ENCODE assay signal across 8 cellular contexts in the genomic region with DNA sequence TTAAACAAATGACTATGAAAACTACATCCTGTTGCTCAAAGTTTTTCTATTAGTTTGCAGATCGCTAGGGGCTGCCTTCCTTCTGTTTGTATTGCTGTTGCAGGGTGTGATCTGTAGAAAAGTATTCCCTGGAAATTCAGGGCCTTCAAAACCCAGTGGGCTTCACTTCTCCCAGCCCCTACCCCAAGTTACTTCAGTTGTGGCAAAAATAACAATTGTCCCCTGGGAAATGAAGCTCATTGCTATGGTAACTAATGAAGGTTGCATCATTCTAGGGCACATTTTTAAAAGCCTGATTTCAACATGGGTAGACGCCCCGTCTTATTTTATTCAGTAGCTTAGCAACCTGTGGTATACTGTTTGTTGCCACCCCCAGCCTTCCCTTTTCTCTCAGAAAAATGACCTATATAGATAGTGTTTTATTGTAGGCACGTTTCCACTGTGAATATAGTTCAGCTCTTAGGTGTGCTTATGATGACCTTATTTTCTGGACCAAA.
A peak's percentile ranks its signal among the peaks of the same experiment; 100 is the strongest.
DNase-seq lines count a peak whose midpoint lies in the region; ATAC-seq and TF ChIP-seq lines count a peak whose summit lies in the region.

No MANE protein-coding gene starts in this region.

- H3K36me3 ChIP-seq in DND-41 (ENCODE audit: insufficient read depth, low read length) = no peaks in the 10 kb centered on the region

- H4K20me1 ChIP-seq in DND-41 (ENCODE audit: insufficient read depth, low read length) = no peaks in the 10 kb centered on the region

- peaks cover 38% of the 10 kb centered on the region for H3K4me1 Mint-ChIP-seq in activated CD4-positive, alpha-beta memory T cell treated with anti-CD3 and anti-CD28 coated beads, Interleukin-2, amount 10 ng/mL, durations not matched to agents 7 days and 5 days
- H3K4me1 Mint-ChIP-seq in stimulated activated naive CD8-positive, alpha-beta T cell treated with anti-CD3 and anti-CD28 coated beads, Interleukin-15, Interleukin-2, amounts not matched to agents 100 ng/mL and 50 ng/mL, for 24 hours (ENCODE audit: low read depth) = peaks cover 45% of the 10 kb centered on the region

- H3K9ac ChIP-seq in DND-41 (ENCODE audit: low read depth, low read length) = no peak overlapping the region

- H3K79me2 ChIP-seq in DND-41 (ENCODE audit: insufficient read depth, low read length) = no peaks in the 10 kb centered on the region

- CTCF ChIA-PET in activated CD4-positive, alpha-beta memory T cell treated with anti-CD3 and anti-CD28 coated beads, Interleukin-2, amount 10 ng/mL, durations not matched to agents 7 days and 5 days (lab: Charles Lee) = interaction anchor here (1.0 to 1.9 kb wide), 4 partner anchors 152 to 359 kb away, joined by 3 to 9 read pairs (median 4); no protein-coding TSS in a partner anchor

- H3K27me3 Mint-ChIP-seq in activated CD4-positive, alpha-beta memory T cell treated with anti-CD3 and anti-CD28 coated beads, Interleukin-2, amount 10 ng/mL, durations not matched to agents 7 days and 5 days = no peaks in the 10 kb centered on the region
- H3K27me3 Mint-ChIP-seq in stimulated activated naive CD8-positive, alpha-beta T cell treated with anti-CD3 and anti-CD28 coated beads, Interleukin-15, Interleukin-2, amounts not matched to agents 100 ng/mL and 50 ng/mL, for 24 hours = no peaks in the 10 kb centered on the region

- peaks cover 8% of the 10 kb centered on the region for H3K36me3 Mint-ChIP-seq in activated CD4-positive, alpha-beta memory T cell treated with anti-CD3 and anti-CD28 coated beads, Interleukin-2, amount 10 ng/mL, durations not matched to agents 7 days and 5 days (ENCODE audit: low read depth)
- no peaks in the 10 kb centered on the region for H3K36me3 Mint-ChIP-seq in stimulated activated naive CD8-positive, alpha-beta T cell treated with anti-CD3 and anti-CD28 coated beads, Interleukin-15, Interleukin-2, amounts not matched to agents 100 ng/mL and 50 ng/mL, for 24 hours (ENCODE audit: low read depth)

- DNase-seq in DND-41 (peak; percentile 12), germinal center (ENCODE audit: low spot score) (peak; percentile 20), inferior parietal cortex (ENCODE audit: extremely low spot score) (no peak), HuH-7.5 (ENCODE audit: low spot score) (no peak)
- no peak for DNase-seq in activated CD4-positive, alpha-beta memory T cell treated with anti-CD3 and anti-CD28 coated beads, Interleukin-2, amount 10 ng/mL, durations not matched to agents 7 days and 5 days

- no peak overlapping the region for H3K27ac ChIP-seq in DND-41 (ENCODE audit: low read length)

- TF ChIP-seq CTCF in DND-41 (IDR thresholded peaks at IDR 0.05; ENCODE audit: borderline replicate concordance, extremely low read depth, low read length, poor library complexity, severe bottlenecking) = no peak

- no peaks in the 10 kb centered on the region for H3K9me3 ChIP-seq in DND-41 (ENCODE audit: insufficient read depth, low read length, severe bottlenecking)

- H3K4me3 ChIP-seq in DND-41 (ENCODE audit: low read depth in 1 of 2, low read length in 2 of 2) = no peak overlapping the region

- H2AFZ ChIP-seq in DND-41 (ENCODE audit: low read depth, low read length) = no peak overlapping the region

- H3K4me1 ChIP-seq in DND-41 (ENCODE audit: insufficient read depth, low read length) = peaks cover 31% of the 10 kb centered on the region

- H3K9me3 Mint-ChIP-seq in activated CD4-positive, alpha-beta memory T cell treated with anti-CD3 and anti-CD28 coated beads, Interleukin-2, amount 10 ng/mL, durations not matched to agents 7 days and 5 days = no peaks in the 10 kb centered on the region
- H3K9me3 Mint-ChIP-seq in stimulated activated naive CD8-positive, alpha-beta T cell treated with anti-CD3 and anti-CD28 coated beads, Interleukin-15, Interleukin-2, amounts not matched to agents 100 ng/mL and 50 ng/mL, for 24 hours = no peaks in the 10 kb centered on the region

- H3K4me2 ChIP-seq in DND-41 (ENCODE audit: insufficient read depth, low read length) = no peak overlapping the region

- no peaks in the 10 kb centered on the region for H3K27me3 ChIP-seq in DND-41 (ENCODE audit: insufficient read depth, low read length, poor library complexity)

- peak overlapping the region; percentile 66 for H3K27ac Mint-ChIP-seq in activated CD4-positive, alpha-beta memory T cell treated with anti-CD3 and anti-CD28 coated beads, Interleukin-2, amount 10 ng/mL, durations not matched to agents 7 days and 5 days
- peak overlapping the region; percentile 80 for H3K27ac Mint-ChIP-seq in stimulated activated naive CD8-positive, alpha-beta T cell treated with anti-CD3 and anti-CD28 coated beads, Interleukin-15, Interleukin-2, amounts not matched to agents 100 ng/mL and 50 ng/mL, for 24 hours

- peak; percentile 65 for ATAC-seq in DND-41 (ENCODE audit: insufficient read depth, low read depth)
- ATAC-seq in HG03354 (IDR thresholded peaks at IDR 0.05; ENCODE audit: poor library complexity, severe bottlenecking, unreplicated experiment) = peak; percentile 89
- ATAC-seq in HG03520 (IDR thresholded peaks at IDR 0.05; ENCODE audit: unreplicated experiment) = no peak

- H3K4me3 Mint-ChIP-seq in activated CD4-positive, alpha-beta memory T cell treated with anti-CD3 and anti-CD28 coated beads, Interleukin-2, amount 10 ng/mL, durations not matched to agents 7 days and 5 days = peak overlapping the region; percentile 22
- peak overlapping the region; percentile 12 for H3K4me3 Mint-ChIP-seq in stimulated activated naive CD8-positive, alpha-beta T cell treated with anti-CD3 and anti-CD28 coated beads, Interleukin-15, Interleukin-2, amounts not matched to agents 100 ng/mL and 50 ng/mL, for 24 hours

- POLR2A ChIA-PET in activated CD4-positive, alpha-beta memory T cell treated with anti-CD3 and anti-CD28 coated beads, Interleukin-2, amount 10 ng/mL, durations not matched to agents 7 days and 5 days (lab: Charles Lee) = interaction anchor here (0.9 to 3.2 kb wide), 8 partner anchors 31 to 194 kb away, joined by 3 to 24 read pairs (median 7); partner anchors contain the start of gene INTS6

Comparison
In these comparisons a context has a peak if more than half of its experiments do, and no peak if none do; other contexts are left out.
1. DNase-seq: peak in DND-41 (single experiment) and germinal center (single experiment); none in activated CD4-positive, alpha-beta memory T cell treated with anti-CD3 and anti-CD28 coated beads, Interleukin-2, amount 10 ng/mL, durations not matched to agents 7 days and 5 days (single experiment), inferior parietal cortex (single experiment) and HuH-7.5 (single experiment).